Comparison of ENCODE assay signal across 20 cellular contexts in genomic region chr2:28950941-28951630, GRCh38. TPM values are rescaled to one million over a fixed set of nuclear protein-coding genes. Genes with fewer than 3 reads are reported as not detected.
DNase-seq lines count a peak whose midpoint lies in the region; ATAC-seq and TF ChIP-seq lines count a peak whose summit lies in the region.
"Had no signal": no experiment of that assay in that cellular context is flagged by ENCODE, and none has a peak within 500 bp of the region (broad histone marks: within the 10 kb centered on the region; RNA-seq: fewer than 3 reads in every experiment).

No MANE protein-coding gene starts in this region.

- H3K79me2 ChIP-seq in SK-N-SH (ENCODE audit: insufficient read depth), result no peaks in the 10 kb centered on the region
- no peaks in the 10 kb centered on the region for H3K79me2 ChIP-seq in neural progenitor cell (ENCODE audit: low read depth)

- H3K27me3 ChIP-seq in SK-N-SH (ENCODE audit: insufficient read depth) (no peaks in the 10 kb centered on the region), neural progenitor cell (peaks cover 6% of the 10 kb centered on the region), upper lobe of left lung (no peaks in the 10 kb centered on the region)
- H3K27me3 ChIP-seq: left lung, ovary had no signal

- H3F3A ChIP-seq in SK-N-SH (replicated peaks; ENCODE audit: insufficient read depth), result peaks cover 20% of the 10 kb centered on the region
- peaks cover 44% of the 10 kb centered on the region for H3F3A ChIP-seq in neural progenitor cell (ENCODE audit: low read depth)

- 96% methylated on average over 12 of the region's 12 CpGs for WGBS in SK-N-SH (ENCODE audit: low lambda C conversion rate)
- WGBS in adipose tissue, 3 donors, result 96 to 97% (median 97%) methylated on average over 12 of the region's 12 CpGs
- WGBS in upper lobe of left lung, 2 donors, result 96 to 98% methylated on average over 12 of the region's 12 CpGs

- H3K9me3 Mint-ChIP-seq in neural progenitor cell, result peaks cover 28% of the 10 kb centered on the region
- H3K9me3 Mint-ChIP-seq: activated CD4-positive, alpha-beta memory T cell treated with anti-CD3 and anti-CD28 coated beads, Interleukin-2, amount 10 ng/mL, durations not matched to agents 7 days and 5 days; activated naive CD8-positive, alpha-beta T cell treated with anti-CD3 and anti-CD28 coated beads, Interleukin-2, amount 50 U/mL, for 24 hours had no signal

- H2AFZ ChIP-seq in SK-N-SH (ENCODE audit: low read depth), result no peak overlapping the region
- no peak overlapping the region for H2AFZ ChIP-seq in neural progenitor cell (replicated peaks)

- H3K9ac ChIP-seq in SK-N-SH (no peak overlapping the region), neural progenitor cell (no peak overlapping the region)

- POLR2A ChIA-PET in SK-N-SH (lab: Yijun Ruan, JAX), result interaction anchor here (0.6 kb wide), 1 partner anchor 35 kb away, joined by 3 read pairs; no protein-coding TSS in a partner anchor

- TF ChIP-seq POLR2A in upper lobe of left lung (IDR thresholded peaks at IDR 0.05), result no peak

- no peak for TF ChIP-seq CTCF in SK-N-SH (IDR thresholded peaks at IDR 0.05)
- TF ChIP-seq CTCF in neural progenitor cell (IDR thresholded peaks at IDR 0.05), result no peak
- no peak for TF ChIP-seq CTCF in upper lobe of left lung (IDR thresholded peaks at IDR 0.05)

- H3K4me3 ChIP-seq in SK-N-SH (ENCODE audit: low read depth in 2 of 2, low read length in 1 of 2) (no peak overlapping the region), neural progenitor cell (no peak overlapping the region), upper lobe of left lung (no peak overlapping the region)
- H3K4me3 ChIP-seq: left lung, ovary had no signal

- peaks cover 12% of the 10 kb centered on the region for H3K27me3 Mint-ChIP-seq in neural progenitor cell (ENCODE audit: insufficient read depth, low read depth)
- H3K27me3 Mint-ChIP-seq: activated naive CD8-positive, alpha-beta T cell treated with anti-CD3 and anti-CD28 coated beads, Interleukin-2, amount 50 U/mL, for 24 hours had no signal

- H3K27ac Mint-ChIP-seq in neural progenitor cell, result no peak overlapping the region
- H3K27ac Mint-ChIP-seq: activated CD4-positive, alpha-beta memory T cell treated with anti-CD3 and anti-CD28 coated beads, Interleukin-2, amount 10 ng/mL, durations not matched to agents 7 days and 5 days had no signal

- no peak for TF ChIP-seq RAD21 in SK-N-SH (IDR thresholded peaks at IDR 0.05; ENCODE audit: low read length)

- H3K4me2 ChIP-seq in SK-N-SH (no peak overlapping the region), neural progenitor cell (peak overlapping the region; percentile 61)

- ATAC-seq in SK-N-SH treated with all-trans-retinoic acid at 6 μM for 48 hours, result peak; percentile 12
- no peak for ATAC-seq in upper lobe of left lung (ENCODE audit: low FRiP score in 2 of 2)
- ATAC-seq in HG03457 (IDR thresholded peaks at IDR 0.05; ENCODE audit: unreplicated experiment), result no peak
- no peak for ATAC-seq in GM18870 (IDR thresholded peaks at IDR 0.05; ENCODE audit: unreplicated experiment)
- ATAC-seq: activated naive CD8-positive, alpha-beta T cell treated with anti-CD3 and anti-CD28 coated beads, Interleukin-2, amount 50 U/mL, for 24 hours had no signal

- CTCF ChIA-PET in SK-N-SH (lab: Yijun Ruan, JAX), result interaction anchor here (0.8 to 2.3 kb wide), 7 partner anchors 8 to 384 kb away, joined by 3 to 12 read pairs (median 4); no protein-coding TSS in a partner anchor

- H3K36me3 Mint-ChIP-seq in neural progenitor cell, result peaks cover 35% of the 10 kb centered on the region

- H3K4me1 ChIP-seq in SK-N-SH (ENCODE audit: control insufficient read depth in 1 of 2, insufficient read depth in 2 of 2, low read depth in 1 of 2, low read length in 1 of 2), result peaks cover 0 to 7% of the 10 kb centered on the region in 2 experiments; a peak in 2 of 4 replicates
- H3K4me1 ChIP-seq in neural progenitor cell, result peaks cover 21% of the 10 kb centered on the region
- peaks cover 7 to 16% (median 13%) of the 10 kb centered on the region in 4 donors for H3K4me1 ChIP-seq in upper lobe of left lung

- TF ChIP-seq EP300 in SK-N-SH (IDR thresholded peaks at IDR 0.05; ENCODE audit: borderline replicate concordance in 1 of 2, low read depth in 1 of 2, low read length in 1 of 2), result no peak
- no peak for TF ChIP-seq EP300 in upper lobe of left lung (IDR thresholded peaks at IDR 0.05)

- H3K9me2 ChIP-seq in SK-N-SH, result no peaks in the 10 kb centered on the region

- H4K20me1 ChIP-seq in SK-N-SH (ENCODE audit: insufficient read depth), result no peaks in the 10 kb centered on the region
- peaks cover 10% of the 10 kb centered on the region for H4K20me1 ChIP-seq in neural progenitor cell (ENCODE audit: low read depth)

- H3K9me3 ChIP-seq in SK-N-SH (no peaks in the 10 kb centered on the region), neural progenitor cell (ENCODE audit: low read depth) (peaks cover 11% of the 10 kb centered on the region), upper lobe of left lung (no peaks in the 10 kb centered on the region)
- H3K9me3 ChIP-seq: left lung, ovary had no signal

- no peak overlapping the region for H3K4me3 Mint-ChIP-seq in neural progenitor cell
- H3K4me3 Mint-ChIP-seq: activated CD4-positive, alpha-beta memory T cell treated with anti-CD3 and anti-CD28 coated beads, Interleukin-2, amount 10 ng/mL, durations not matched to agents 7 days and 5 days; activated naive CD8-positive, alpha-beta T cell treated with anti-CD3 and anti-CD28 coated beads, Interleukin-2, amount 50 U/mL, for 24 hours had no signal

- peaks cover 47% of the 10 kb centered on the region for H3K4me1 Mint-ChIP-seq in neural progenitor cell

- H3K36me3 ChIP-seq in SK-N-SH (replicated peaks in 1 of 2; ENCODE audit: control insufficient read depth in 1 of 2, insufficient read depth in 2 of 2, low read length in 1 of 2) (peaks cover 31 to 36% of the 10 kb centered on the region in 2 experiments), neural progenitor cell (peaks cover 29% of the 10 kb centered on the region), upper lobe of left lung (peaks cover 7 to 35% (median 11%) of the 10 kb centered on the region in 4 donors)
- H3K36me3 ChIP-seq: ovary had no signal

- H3K27ac ChIP-seq in SK-N-SH (ENCODE audit: low read depth in 2 of 2, low read length in 1 of 2) (no peak overlapping the region), adipose tissue (ENCODE audit: low read depth, low read length) (peak overlapping the region; percentile 65), neural progenitor cell (no peak overlapping the region), upper lobe of left lung (peak overlapping the region in 3 of 4 donors; percentile 68 to 78 (median 73))
- H3K27ac ChIP-seq: 22Rv1, ovary had no signal

- DNase-seq in SK-N-SH (no peak), neural progenitor cell (ENCODE audit: low spot score) (peak; percentile 94), upper lobe of left lung (no peak), A172 (ENCODE audit: low spot score) (no peak)
- DNase-seq: activated CD4-positive, alpha-beta memory T cell treated with anti-CD3 and anti-CD28 coated beads, Interleukin-2, amount 10 ng/mL, durations not matched to agents 7 days and 5 days; activated naive CD8-positive, alpha-beta T cell treated with anti-CD3 and anti-CD28 coated beads, Interleukin-2, amount 50 U/mL, for 24 hours; activated T-cell treated with anti-CD3 and anti-CD28 coated beads, Interleukin-2, amount 50 U/mL, for 1 hour; left lung; NCI-H1436; NCI-H2171 treated with DMSO at 0.1 percent for 48 hours; NCI-H774; ovary; stimulated activated CD4-positive, alpha-beta T cell treated with anti-CD3 and anti-CD28 coated beads, Interleukin-4, amount 100 ng/mL, for 1 hour; SW 1271 had no signal

TF ChIP-seq in SK-N-SH, 30 proteins besides CTCF, POLR2A, EP300 and RAD21:
- TF ChIP-seq PBX3 (IDR thresholded peaks at IDR 0.05), result no peak
- TF ChIP-seq YY1 (IDR thresholded peaks at IDR 0.05; ENCODE audit: low read depth), result no peak
- no peak for TF ChIP-seq GATA2 (CRISPR knock-in tag; IDR thresholded peaks at IDR 0.05)
- no peak for TF ChIP-seq NRF1 (IDR thresholded peaks at IDR 0.05; ENCODE audit: low read depth, low read length)
- no peak for TF ChIP-seq JUND (IDR thresholded peaks at IDR 0.05)
TF ChIP-seq in SK-N-SH: peak in this region for 0.

RNA-seq across cellular contexts. Expression of gene TOGARAM2, which starts 30.0 kb away (rescaled TPM):
- polyA plus RNA-seq in SK-N-SH (2012; rRNA removed), result 0.10 and 0.69 TPM in 2 replicates
- 0.06 and 0.13 TPM in 2 replicates for polyA plus RNA-seq in SK-N-SH (2012; cell fraction: cytosol; rRNA removed)
- polyA plus RNA-seq in SK-N-SH (2012; cell fraction: nucleus; rRNA removed), result 1.1 and 2.5 TPM in 2 replicates
- polyA plus RNA-seq in adipose tissue, result 1 to 10 TPM in 1 of 3 donors, under 1 TPM in 2; 0.30 to 3.0 (median 0.31) TPM
- 0.04 and 0.62 TPM in 2 replicates for total RNA-seq in neural progenitor cell (ENCODE audit: low replicate concordance)
- total RNA-seq in upper lobe of left lung, result 10 to 100 TPM in 4 of 6 donors, 1 to 10 TPM in 1, under 1 TPM in 1; 0.37 to 24.5 (median 10.9) TPM
- total RNA-seq in A172 (2014; rRNA removed; shearing (Covaris generic)), result 0.69 and 1.9 TPM in 2 replicates
- total RNA-seq: bronchial epithelial cell had no signal

RNA-seq across cellular contexts. Expression of gene WDR43, which starts 56.6 kb away (rescaled TPM):
- polyA plus RNA-seq in SK-N-SH (2012; rRNA removed) (35.1 and 48.5 TPM in 2 replicates), adipose tissue (10 to 100 TPM; 10.1 to 28.3 (median 21.3) TPM)
- polyA plus RNA-seq in SK-N-SH (2012; cell fraction: cytosol; rRNA removed), result 50.9 and 56.2 TPM in 2 replicates
- 18.7 and 46.9 TPM in 2 replicates for polyA plus RNA-seq in SK-N-SH (2012; cell fraction: nucleus; rRNA removed)
- total RNA-seq in neural progenitor cell (ENCODE audit: low replicate concordance) (55.8 and 139 TPM in 2 replicates), upper lobe of left lung (10 to 100 TPM; 20.4 to 54.7 (median 33.7) TPM)
- 90.2 and 106 TPM in 2 replicates for total RNA-seq in A172 (2014; rRNA removed; shearing (Covaris generic))

Comparison
In these comparisons a context has a peak if more than half of its experiments do, and no peak if none do; other contexts are left out.
1. H3K27ac ChIP-seq: peak in adipose tissue (single experiment) and upper lobe of left lung (3 of 4); none in SK-N-SH (0 of 2) and neural progenitor cell (single experiment).